In the genomic region with DNA sequence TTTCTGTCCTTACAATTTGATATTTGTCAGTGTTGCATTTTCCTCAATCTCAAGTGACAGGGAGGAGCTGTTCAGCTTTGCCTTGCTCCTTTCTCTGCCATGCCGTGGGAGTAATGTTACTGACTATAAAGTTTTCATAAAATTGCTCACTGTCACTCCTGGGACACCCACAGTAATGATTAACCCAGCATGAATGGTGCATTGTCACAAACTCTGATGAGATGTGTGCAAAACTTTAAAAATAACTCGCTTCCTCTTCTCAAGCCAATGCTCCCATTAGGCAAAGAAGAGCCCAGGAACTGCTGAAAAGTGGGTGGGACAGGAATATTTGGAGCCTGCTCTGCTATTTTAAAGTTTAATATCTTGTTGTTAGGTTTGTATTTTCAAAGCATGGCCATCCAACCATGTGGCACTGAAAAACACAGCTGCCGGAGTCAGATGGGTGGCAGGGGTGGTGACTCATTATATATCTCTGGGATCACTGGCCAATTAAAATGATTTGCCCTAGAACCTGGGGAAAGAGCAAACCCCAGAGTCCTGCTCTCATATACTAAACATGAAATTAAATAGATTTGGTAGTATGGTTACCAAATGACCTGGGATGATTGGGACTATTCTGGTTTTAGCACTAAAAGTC, we compare ENCODE assay signal across 14 cellular contexts.
DNase-seq lines count a peak whose midpoint lies in the region; ATAC-seq and TF ChIP-seq lines count a peak whose summit lies in the region.
"Had no signal": no experiment of that assay in that cellular context is flagged by ENCODE, and none has a peak within 500 bp of the region (broad histone marks: within the 10 kb centered on the region; RNA-seq: fewer than 3 reads in every experiment).

No MANE protein-coding gene starts in this region.

- no peak overlapping the region for H3K27ac Mint-ChIP-seq in WTC11
- H3K27ac Mint-ChIP-seq: activated CD4-positive, alpha-beta memory T cell treated with anti-CD3 and anti-CD28 coated beads for 36 hours; naive B cell had no signal

- intact Hi-C loops in Right ventricle myocardium superior (cut with DNase I) (no loop called here), cardiac septum (cut with DNase I) (no loop called here), left colon (cut with DNase I, micrococcal nuclease) (no loop called here)

- H3K4me3 Mint-ChIP-seq in WTC11: no peak overlapping the region
- H3K4me3 Mint-ChIP-seq: activated CD4-positive, alpha-beta memory T cell treated with anti-CD3 and anti-CD28 coated beads for 36 hours; naive B cell had no signal

- DNase-seq in Right ventricle myocardium superior: no peak
- DNase-seq in cardiac septum (ENCODE audit: low spot score): no peak
- peak; percentile 62 for DNase-seq in RPMI7951 (ENCODE audit: low read depth)
- DNase-seq in left colon: peak; percentile 48 to 55
- no peak for DNase-seq in activated effector memory CD4-positive, alpha-beta T cell treated with anti-CD3 and anti-CD28 coated beads, Interleukin-2, amount 50 U/mL, for 16 hours
- no peak for DNase-seq in WTC11 (ENCODE audit: low spot score)
- DNase-seq in activated CD4-positive, alpha-beta T cell treated with anti-CD3 and anti-CD28 coated beads, Interleukin-2, amount 50 U/mL, for 48 hours: no peak
- DNase-seq: activated CD4-positive, alpha-beta memory T cell treated with anti-CD3 and anti-CD28 coated beads for 36 hours; amniotic stem cell; naive B cell; NCI-H1048; NCI-H2171; T1000 had no signal

- CTCF ChIA-PET in WTC11 (lab: Charles Lee): interaction anchor here (1.2 kb wide), 1 partner anchor 165 kb away, joined by 4 read pairs; no protein-coding TSS in a partner anchor

- ATAC-seq in Right ventricle myocardium superior (ENCODE audit: poor library complexity) (peak; percentile 61), left colon (peak; percentile 95), GM21447 (IDR thresholded peaks at IDR 0.05; ENCODE audit: unreplicated experiment) (no peak), WTC11 (no peak)

- H3K36me3 Mint-ChIP-seq in WTC11: no peaks in the 10 kb centered on the region
- H3K36me3 Mint-ChIP-seq: activated CD4-positive, alpha-beta memory T cell treated with anti-CD3 and anti-CD28 coated beads for 36 hours; naive B cell had no signal

- H3K9me3 Mint-ChIP-seq in WTC11: no peaks in the 10 kb centered on the region

- POLR2A ChIA-PET in WTC11 (lab: Charles Lee): no interaction called here

- no peaks in the 10 kb centered on the region for H3K27me3 Mint-ChIP-seq in WTC11 (ENCODE audit: low read depth)
- H3K27me3 Mint-ChIP-seq: activated CD4-positive, alpha-beta memory T cell treated with anti-CD3 and anti-CD28 coated beads for 36 hours; naive B cell had no signal

- peaks cover 7% of the 10 kb centered on the region for H3K4me1 Mint-ChIP-seq in WTC11

- TF ChIP-seq CTCF in WTC11 (IDR thresholded peaks at IDR 0.05): no peak

TF ChIP-seq in WTC11, 78 proteins besides CTCF, POLR2A, EP300 and RAD21:
- TF ChIP-seq, protein P1, sequence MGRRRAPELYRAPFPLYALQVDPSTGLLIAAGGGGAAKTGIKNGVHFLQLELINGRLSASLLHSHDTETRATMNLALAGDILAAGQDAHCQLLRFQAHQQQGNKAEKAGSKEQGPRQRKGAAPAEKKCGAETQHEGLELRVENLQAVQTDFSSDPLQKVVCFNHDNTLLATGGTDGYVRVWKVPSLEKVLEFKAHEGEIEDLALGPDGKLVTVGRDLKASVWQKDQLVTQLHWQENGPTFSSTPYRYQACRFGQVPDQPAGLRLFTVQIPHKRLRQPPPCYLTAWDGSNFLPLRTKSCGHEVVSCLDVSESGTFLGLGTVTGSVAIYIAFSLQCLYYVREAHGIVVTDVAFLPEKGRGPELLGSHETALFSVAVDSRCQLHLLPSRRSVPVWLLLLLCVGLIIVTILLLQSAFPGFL (CRISPR knock-in tag; IDR thresholded peaks at IDR 0.05; ENCODE audit: borderline replicate concordance): no peak
- no peak for TF ChIP-seq FOXK1 (CRISPR knock-in tag; IDR thresholded peaks at IDR 0.05)
- no peak for TF ChIP-seq SMAD3 (CRISPR knock-in tag; IDR thresholded peaks at IDR 0.05; ENCODE audit: borderline replicate concordance)
- no peak for TF ChIP-seq SP1 (CRISPR knock-in tag; conservative IDR thresholded peaks at IDR 0.05)
- no peak for TF ChIP-seq GABPB1 (CRISPR knock-in tag; IDR thresholded peaks at IDR 0.05)
- no peak for TF ChIP-seq ELF4 (CRISPR knock-in tag; IDR thresholded peaks at IDR 0.05; ENCODE audit: low read depth)
- no peak for TF ChIP-seq RORB (CRISPR knock-in tag; IDR thresholded peaks at IDR 0.05)
- TF ChIP-seq, protein P2, sequence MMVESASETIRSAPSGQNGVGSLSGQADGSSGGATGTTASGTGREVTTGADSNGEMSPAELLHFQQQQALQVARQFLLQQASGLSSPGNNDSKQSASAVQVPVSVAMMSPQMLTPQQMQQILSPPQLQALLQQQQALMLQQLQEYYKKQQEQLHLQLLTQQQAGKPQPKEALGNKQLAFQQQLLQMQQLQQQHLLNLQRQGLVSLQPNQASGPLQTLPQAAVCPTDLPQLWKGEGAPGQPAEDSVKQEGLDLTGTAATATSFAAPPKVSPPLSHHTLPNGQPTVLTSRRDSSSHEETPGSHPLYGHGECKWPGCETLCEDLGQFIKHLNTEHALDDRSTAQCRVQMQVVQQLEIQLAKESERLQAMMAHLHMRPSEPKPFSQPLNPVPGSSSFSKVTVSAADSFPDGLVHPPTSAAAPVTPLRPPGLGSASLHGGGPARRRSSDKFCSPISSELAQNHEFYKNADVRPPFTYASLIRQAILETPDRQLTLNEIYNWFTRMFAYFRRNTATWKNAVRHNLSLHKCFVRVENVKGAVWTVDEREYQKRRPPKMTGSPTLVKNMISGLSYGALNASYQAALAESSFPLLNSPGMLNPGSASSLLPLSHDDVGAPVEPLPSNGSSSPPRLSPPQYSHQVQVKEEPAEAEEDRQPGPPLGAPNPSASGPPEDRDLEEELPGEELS (CRISPR knock-in tag; IDR thresholded peaks at IDR 0.05): no peak
- TF ChIP-seq, protein P3, sequence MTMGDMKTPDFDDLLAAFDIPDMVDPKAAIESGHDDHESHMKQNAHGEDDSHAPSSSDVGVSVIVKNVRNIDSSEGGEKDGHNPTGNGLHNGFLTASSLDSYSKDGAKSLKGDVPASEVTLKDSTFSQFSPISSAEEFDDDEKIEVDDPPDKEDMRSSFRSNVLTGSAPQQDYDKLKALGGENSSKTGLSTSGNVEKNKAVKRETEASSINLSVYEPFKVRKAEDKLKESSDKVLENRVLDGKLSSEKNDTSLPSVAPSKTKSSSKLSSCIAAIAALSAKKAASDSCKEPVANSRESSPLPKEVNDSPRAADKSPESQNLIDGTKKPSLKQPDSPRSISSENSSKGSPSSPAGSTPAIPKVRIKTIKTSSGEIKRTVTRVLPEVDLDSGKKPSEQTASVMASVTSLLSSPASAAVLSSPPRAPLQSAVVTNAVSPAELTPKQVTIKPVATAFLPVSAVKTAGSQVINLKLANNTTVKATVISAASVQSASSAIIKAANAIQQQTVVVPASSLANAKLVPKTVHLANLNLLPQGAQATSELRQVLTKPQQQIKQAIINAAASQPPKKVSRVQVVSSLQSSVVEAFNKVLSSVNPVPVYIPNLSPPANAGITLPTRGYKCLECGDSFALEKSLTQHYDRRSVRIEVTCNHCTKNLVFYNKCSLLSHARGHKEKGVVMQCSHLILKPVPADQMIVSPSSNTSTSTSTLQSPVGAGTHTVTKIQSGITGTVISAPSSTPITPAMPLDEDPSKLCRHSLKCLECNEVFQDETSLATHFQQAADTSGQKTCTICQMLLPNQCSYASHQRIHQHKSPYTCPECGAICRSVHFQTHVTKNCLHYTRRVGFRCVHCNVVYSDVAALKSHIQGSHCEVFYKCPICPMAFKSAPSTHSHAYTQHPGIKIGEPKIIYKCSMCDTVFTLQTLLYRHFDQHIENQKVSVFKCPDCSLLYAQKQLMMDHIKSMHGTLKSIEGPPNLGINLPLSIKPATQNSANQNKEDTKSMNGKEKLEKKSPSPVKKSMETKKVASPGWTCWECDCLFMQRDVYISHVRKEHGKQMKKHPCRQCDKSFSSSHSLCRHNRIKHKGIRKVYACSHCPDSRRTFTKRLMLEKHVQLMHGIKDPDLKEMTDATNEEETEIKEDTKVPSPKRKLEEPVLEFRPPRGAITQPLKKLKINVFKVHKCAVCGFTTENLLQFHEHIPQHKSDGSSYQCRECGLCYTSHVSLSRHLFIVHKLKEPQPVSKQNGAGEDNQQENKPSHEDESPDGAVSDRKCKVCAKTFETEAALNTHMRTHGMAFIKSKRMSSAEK (CRISPR knock-in tag; IDR thresholded peaks at IDR 0.05; ENCODE audit: borderline replicate concordance): no peak
- TF ChIP-seq, protein P4, sequence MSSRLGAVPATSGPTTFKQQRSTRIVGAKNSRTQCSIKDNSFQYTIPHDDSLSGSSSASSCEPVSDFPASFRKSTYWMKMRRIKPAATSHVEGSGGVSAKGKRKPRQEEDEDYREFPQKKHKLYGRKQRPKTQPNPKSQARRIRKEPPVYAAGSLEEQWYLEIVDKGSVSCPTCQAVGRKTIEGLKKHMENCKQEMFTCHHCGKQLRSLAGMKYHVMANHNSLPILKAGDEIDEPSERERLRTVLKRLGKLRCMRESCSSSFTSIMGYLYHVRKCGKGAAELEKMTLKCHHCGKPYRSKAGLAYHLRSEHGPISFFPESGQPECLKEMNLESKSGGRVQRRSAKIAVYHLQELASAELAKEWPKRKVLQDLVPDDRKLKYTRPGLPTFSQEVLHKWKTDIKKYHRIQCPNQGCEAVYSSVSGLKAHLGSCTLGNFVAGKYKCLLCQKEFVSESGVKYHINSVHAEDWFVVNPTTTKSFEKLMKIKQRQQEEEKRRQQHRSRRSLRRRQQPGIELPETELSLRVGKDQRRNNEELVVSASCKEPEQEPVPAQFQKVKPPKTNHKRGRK (CRISPR knock-in tag; IDR thresholded peaks at IDR 0.05; ENCODE audit: borderline replicate concordance): no peak
- TF ChIP-seq, protein P5, sequence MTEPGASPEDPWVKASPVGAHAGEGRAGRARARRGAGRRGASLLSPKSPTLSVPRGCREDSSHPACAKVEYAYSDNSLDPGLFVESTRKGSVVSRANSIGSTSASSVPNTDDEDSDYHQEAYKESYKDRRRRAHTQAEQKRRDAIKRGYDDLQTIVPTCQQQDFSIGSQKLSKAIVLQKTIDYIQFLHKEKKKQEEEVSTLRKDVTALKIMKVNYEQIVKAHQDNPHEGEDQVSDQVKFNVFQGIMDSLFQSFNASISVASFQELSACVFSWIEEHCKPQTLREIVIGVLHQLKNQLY (CRISPR knock-in tag; IDR thresholded peaks at IDR 0.05): no peak
- no peak for TF ChIP-seq ZNF219 (CRISPR knock-in tag; IDR thresholded peaks at IDR 0.05; ENCODE audit: borderline replicate concordance)

Comparison
In these comparisons a context has a peak if more than half of its experiments do, and no peak if none do; other contexts are left out.
1. ATAC-seq: peak in Right ventricle myocardium superior (single experiment) and left colon (single experiment); none in GM21447 (single experiment) and WTC11 (single experiment).
2. DNase-seq: peak in RPMI7951 (single experiment) and left colon (2 of 2); none in Right ventricle myocardium superior (single experiment), cardiac septum (single experiment), activated effector memory CD4-positive, alpha-beta T cell treated with anti-CD3 and anti-CD28 coated beads, Interleukin-2, amount 50 U/mL, for 16 hours (single experiment), WTC11 (single experiment) and activated CD4-positive, alpha-beta T cell treated with anti-CD3 and anti-CD28 coated beads, Interleukin-2, amount 50 U/mL, for 48 hours (0 of 2).